In the genomic region with DNA sequence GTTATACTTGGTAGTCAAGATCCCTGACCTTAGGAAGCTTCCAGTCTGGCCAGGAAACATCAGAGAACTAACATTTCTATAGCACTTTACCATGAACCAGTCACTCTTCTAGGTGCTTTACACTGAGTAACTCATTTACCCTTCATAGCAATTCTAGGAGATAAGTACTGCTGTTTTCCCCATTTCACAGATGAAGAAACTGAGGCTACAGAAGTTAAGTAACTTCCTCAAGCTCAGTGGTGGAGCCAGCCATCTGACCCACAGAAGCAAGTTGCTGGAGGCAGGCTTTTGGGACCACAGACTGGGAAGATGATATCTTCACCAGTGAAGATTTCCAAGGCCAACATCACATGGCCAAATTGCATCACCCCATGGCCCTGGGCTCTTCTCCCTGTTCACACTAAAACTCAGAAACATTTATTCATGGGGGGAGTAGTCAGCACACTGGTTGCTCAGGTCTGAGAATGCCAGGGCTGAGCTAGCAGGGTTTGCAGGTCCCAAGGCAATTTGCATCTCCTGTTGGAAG, we compare ENCODE assay signal across 19 cellular contexts.
DNase-seq lines count a peak whose midpoint lies in the region; ATAC-seq, FAIRE-seq and TF ChIP-seq lines count a peak whose summit lies in the region.
"Had no signal": no experiment of that assay in that cellular context is flagged by ENCODE, and none has a peak within 500 bp of the region (broad histone marks: within the 10 kb centered on the region; RNA-seq: fewer than 3 reads in every experiment).

No MANE protein-coding gene starts in this region.

- H3K4me3 ChIP-seq in HepG2 (replicated peaks in 1 of 3; ENCODE audit: insufficient read depth in 1 of 3, low read depth in 2 of 3, low read length in 3 of 3) (no peak overlapping the region), right lobe of liver (no peak overlapping the region), aorta (ENCODE audit: low read length in 2 of 2) (no peak overlapping the region)
- H3K4me3 ChIP-seq: A549; BLaER1 treated with 17β-estradiol and CSF1 and Interleukin-3, amounts not matched to agents 10 nM and 100 nM; GM12878; GM23248; HAP-1 had no signal

- BruUV-seq in HepG2 (replicated peaks; lab: Mats Ljungman, UMichigan), result no TSS peak

- CTCF ChIA-PET in HepG2 (lab: Yijun Ruan, JAX; ENCODE audit: low intra/inter-chr PET ratio, low total read pairs), result no interaction called here
- CTCF ChIA-PET in WTC11 (lab: Charles Lee), result no interaction called here

- peaks cover 27% of the 10 kb centered on the region for H3K4me1 ChIP-seq in HepG2 (ENCODE audit: insufficient read depth, low read length)
- H3K4me1 ChIP-seq in right lobe of liver, result no peaks in the 10 kb centered on the region
- H3K4me1 ChIP-seq in aorta (ENCODE audit: control insufficient read depth in 1 of 2, insufficient read depth in 2 of 2, low read length in 2 of 2), result no peaks in the 10 kb centered on the region
- H3K4me1 ChIP-seq: A549; BLaER1 treated with 17β-estradiol and CSF1 and Interleukin-3, amounts not matched to agents 10 nM and 100 nM; HAP-1 had no signal

- TF ChIP-seq POLR2A in HepG2 (IDR thresholded peaks at IDR 0.05; ENCODE audit: insufficient read depth in 1 of 2, low read depth in 2 of 2, low read length in 2 of 2) (no peak), right lobe of liver (IDR thresholded peaks at IDR 0.05) (no peak)

- intact Hi-C loops in HepG2 (cut with micrococcal nuclease; ENCODE audit: unreplicated experiment) (no loop called here), right lobe of liver (cut with DNase I) (no loop called here), aorta (cut with DNase I) (no loop called here)

- no peaks in the 10 kb centered on the region for H4K20me1 ChIP-seq in HepG2 (ENCODE audit: insufficient read depth, low read length)
- H4K20me1 ChIP-seq: BLaER1 treated with 17β-estradiol and CSF1 and Interleukin-3, amounts not matched to agents 10 nM and 100 nM had no signal

- TF ChIP-seq RAD21 in HepG2 (CRISPR knock-in tag; IDR thresholded peaks at IDR 0.05), result no peak

- H3K27ac Mint-ChIP-seq in WTC11, result no peak overlapping the region
- H3K27ac Mint-ChIP-seq: CD8-positive, alpha-beta T cell; HFFc6 had no signal

- no peaks in the 10 kb centered on the region for H3K27me3 ChIP-seq in HepG2 (ENCODE audit: control insufficient read depth in 1 of 2, insufficient read depth in 2 of 2, low read length in 2 of 2)
- no peaks in the 10 kb centered on the region for H3K27me3 ChIP-seq in right lobe of liver
- H3K27me3 ChIP-seq in aorta (ENCODE audit: control insufficient read depth in 1 of 2, insufficient read depth in 2 of 2, low read length in 1 of 2), result no peaks in the 10 kb centered on the region
- H3K27me3 ChIP-seq: BLaER1 treated with 17β-estradiol and CSF1 and Interleukin-3, amounts not matched to agents 10 nM and 100 nM had no signal

- H3K79me2 ChIP-seq in HepG2 (ENCODE audit: insufficient read depth, low read length), result no peaks in the 10 kb centered on the region

- ATAC-seq in HepG2 (no peak), right lobe of liver (no peak), WTC11 (no peak), aorta (ENCODE audit: low FRiP score) (peak; percentile 72), GM21423 (IDR thresholded peaks at IDR 0.05; ENCODE audit: unreplicated experiment) (no peak)
- ATAC-seq: A549; CD8-positive, alpha-beta T cell; GM12878 had no signal

- H3K4me3 Mint-ChIP-seq in WTC11, result no peak overlapping the region
- H3K4me3 Mint-ChIP-seq: CD8-positive, alpha-beta T cell; HFFc6 had no signal

- H3K4me1 Mint-ChIP-seq in WTC11, result peaks cover 19% of the 10 kb centered on the region

- H3K9ac ChIP-seq in HepG2 (ENCODE audit: insufficient read depth, low read depth, low read length), result no peak overlapping the region
- H3K9ac ChIP-seq: BLaER1 treated with 17β-estradiol and CSF1 and Interleukin-3, amounts not matched to agents 10 nM and 100 nM; GM23248 had no signal

- no peak overlapping the region for H3K4me2 ChIP-seq in HepG2 (ENCODE audit: low read depth, low read length)
- H3K4me2 ChIP-seq: A549; BLaER1 treated with 17β-estradiol and CSF1 and Interleukin-3, amounts not matched to agents 10 nM and 100 nM had no signal

- H3K9me3 ChIP-seq in HepG2 (ENCODE audit: low read length) (no peaks in the 10 kb centered on the region), right lobe of liver (no peaks in the 10 kb centered on the region), aorta (ENCODE audit: control insufficient read depth, low read length) (no peaks in the 10 kb centered on the region)
- H3K9me3 ChIP-seq: HAP-1 had no signal

- no peaks in the 10 kb centered on the region for H3K36me3 ChIP-seq in HepG2 (replicated peaks in 1 of 2; ENCODE audit: control insufficient read depth in 1 of 2, insufficient read depth in 2 of 2, low read length in 2 of 2)
- no peaks in the 10 kb centered on the region for H3K36me3 ChIP-seq in right lobe of liver
- H3K36me3 ChIP-seq in aorta (ENCODE audit: control insufficient read depth in 1 of 2, insufficient read depth in 2 of 2, low read length in 1 of 2), result no peaks in the 10 kb centered on the region
- H3K36me3 ChIP-seq: BLaER1 treated with 17β-estradiol and CSF1 and Interleukin-3, amounts not matched to agents 10 nM and 100 nM; HAP-1 had no signal

- H3K36me3 Mint-ChIP-seq in WTC11, result peaks cover 5% of the 10 kb centered on the region; the same call in 1 of the 2 replicates
- H3K36me3 Mint-ChIP-seq: CD8-positive, alpha-beta T cell had no signal

- no peak for FAIRE-seq in HepG2 (lab: Jason Lieb, UNC)
- FAIRE-seq: A549, GM12878 had no signal

- no peak for TF ChIP-seq EP300 in HepG2 (IDR thresholded peaks at IDR 0.05; ENCODE audit: low read depth in 2 of 2, low read length in 2 of 2)
- TF ChIP-seq EP300 in HepG2 (CRISPR knock-in tag; IDR thresholded peaks at IDR 0.05; ENCODE audit: borderline replicate concordance), result no peak

- TF ChIP-seq CTCF in HepG2 (CRISPR knock-in tag; IDR thresholded peaks at IDR 0.05), result no peak
- TF ChIP-seq CTCF in right lobe of liver (IDR thresholded peaks at IDR 0.05), result no peak
- no peak for TF ChIP-seq CTCF in WTC11 (IDR thresholded peaks at IDR 0.05)

- H3K9me3 Mint-ChIP-seq in WTC11, result peaks cover 8% of the 10 kb centered on the region
- H3K9me3 Mint-ChIP-seq: HFFc6 had no signal

- in situ Hi-C loops in HepG2 (cut with HindIII; ENCODE audit: extremely low pct_ligation_motif_present, low pct_unique_long_range_greater_than_20kb), result no loop called here

- POLR2A ChIA-PET in HepG2 (lab: Yijun Ruan, JAX), result no interaction called here
- POLR2A ChIA-PET in WTC11 (lab: Charles Lee), result no interaction called here

- peaks cover 56% of the 10 kb centered on the region for H3K27me3 Mint-ChIP-seq in WTC11 (ENCODE audit: low read depth)

- no peak overlapping the region for H2AFZ ChIP-seq in HepG2 (ENCODE audit: low read length)
- H2AFZ ChIP-seq: GM23248 had no signal

- DNase-seq in HepG2 (ENCODE audit: low spot score) (no peak), right lobe of liver (no peak), WTC11 (ENCODE audit: low spot score) (no peak), fibroblast of peridontal ligament (ENCODE audit: extremely low read depth) (peak; percentile 9), aorta (no peak), cerebellum (ENCODE audit: low spot score) (no peak), HCEC 1CT (no peak)
- DNase-seq: Calu3; CD8-positive, alpha-beta T cell; DMS79 treated with DMSO at 0.1 percent for 48 hours; EL; GM23248; HFFc6 had no signal

- no peak overlapping the region for H3K27ac ChIP-seq in HepG2 (ENCODE audit: extremely low read length, insufficient read depth, low read length)
- no peak overlapping the region for H3K27ac ChIP-seq in right lobe of liver
- no peak overlapping the region for H3K27ac ChIP-seq in aorta (ENCODE audit: low read depth in 1 of 2, low read length in 2 of 2)
- H3K27ac ChIP-seq: 22Rv1; BLaER1 treated with 17β-estradiol and CSF1 and Interleukin-3, amounts not matched to agents 10 nM and 100 nM; GM23248 had no signal

TF ChIP-seq in HepG2, 621 proteins besides CTCF, POLR2A, EP300 and RAD21 (continues in another document):
- TF ChIP-seq ZNF558 (CRISPR knock-in tag; IDR thresholded peaks at IDR 0.05; ENCODE audit: borderline replicate concordance) (no peak), ZNF629 (CRISPR knock-in tag; conservative IDR thresholded peaks at IDR 0.05) (peak; percentile 83), ZNF12 (CRISPR knock-in tag; IDR thresholded peaks at IDR 0.05) (no peak), ARHGAP35 (CRISPR knock-in tag; IDR thresholded peaks at IDR 0.05; ENCODE audit: borderline replicate concordance) (no peak), CEBPG (CRISPR knock-in tag; IDR thresholded peaks at IDR 0.05) (peak; percentile 32; the same call in 1 of the 2 replicates), ZNF777 (CRISPR knock-in tag; IDR thresholded peaks at IDR 0.05) (no peak), NR1H2 (CRISPR knock-in tag; IDR thresholded peaks at IDR 0.05; ENCODE audit: borderline replicate concordance, low read depth) (no peak)
- TF ChIP-seq, protein P1, sequence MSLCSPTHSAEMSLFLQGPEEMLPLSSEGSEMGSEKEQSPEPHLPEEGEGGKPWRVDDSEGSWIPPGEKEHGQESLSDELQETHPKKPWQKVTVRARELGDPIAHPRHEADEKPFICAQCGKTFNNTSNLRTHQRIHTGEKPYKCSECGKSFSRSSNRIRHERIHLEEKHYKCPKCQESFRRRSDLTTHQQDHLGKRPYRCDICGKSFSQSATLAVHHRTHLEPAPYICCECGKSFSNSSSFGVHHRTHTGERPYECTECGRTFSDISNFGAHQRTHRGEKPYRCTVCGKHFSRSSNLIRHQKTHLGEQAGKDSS (CRISPR knock-in tag; IDR thresholded peaks at IDR 0.05; ENCODE audit: borderline replicate concordance, low read depth), result no peak

TF ChIP-seq in WTC11, 78 proteins besides CTCF, POLR2A, EP300 and RAD21:
- TF ChIP-seq NR1H2 (CRISPR knock-in tag; IDR thresholded peaks at IDR 0.05) (no peak), GABPB1 (CRISPR knock-in tag; IDR thresholded peaks at IDR 0.05) (0 out of 2 replicates have a peak, but pooled peaks have one; percentile 33)

Comparison
In these comparisons a context has a peak if more than half of its experiments do, and no peak if none do; other contexts are left out.
1. Of the 50 proteins assayed by ChIP-seq in both HepG2 and WTC11: peak only in HepG2: none; only in WTC11: GABPB1; in both: none; in neither: 49.